ENCODE assay signal across 20 cellular contexts in genomic region chr2:120932472-120932871, GRCh38.
DNase-seq lines count a peak whose midpoint lies in the region; ATAC-seq and TF ChIP-seq lines count a peak whose summit lies in the region.
"Had no signal": no experiment of that assay in that cellular context is flagged by ENCODE, and none has a peak within 500 bp of the region (broad histone marks: within the 10 kb centered on the region; RNA-seq: fewer than 3 reads in every experiment).

No MANE protein-coding gene starts in this region.

- H3K27me3 Mint-ChIP-seq in mesothelial cell of epicardium (ENCODE audit: low read depth): no peaks in the 10 kb centered on the region

- peaks cover 47% of the 10 kb centered on the region for H3K4me1 Mint-ChIP-seq in mesothelial cell of epicardium
- H3K4me1 Mint-ChIP-seq: CD14-positive monocyte had no signal

- TF ChIP-seq POLR2A in gastrocnemius medialis (IDR thresholded peaks at IDR 0.05): no peak

- H3K9me3 Mint-ChIP-seq in mesothelial cell of epicardium: no peaks in the 10 kb centered on the region

- intact Hi-C loops in Right ventricle myocardium superior (cut with DNase I): no loop called here
- intact Hi-C loops in gastrocnemius medialis (cut with DNase I; ENCODE audit: low total_unique reads): loop anchor here (5.0 to 10.0 kb wide), 4 partner anchors 45 to 792 kb away; no protein-coding TSS in a partner anchor

- peak overlapping the region; percentile 14 for H3K27ac ChIP-seq in cardiac muscle cell
- H3K27ac ChIP-seq in gastrocnemius medialis: peak overlapping the region in 3 of 4 donors; percentile 54 to 77 (median 58)
- H3K27ac ChIP-seq: 22Rv1, SJCRH30 had no signal

- H3K4me3 ChIP-seq in cardiac muscle cell (no peak overlapping the region), gastrocnemius medialis (no peak overlapping the region)
- H3K4me3 ChIP-seq: HAP-1, SJCRH30 had no signal

- H3K36me3 Mint-ChIP-seq in mesothelial cell of epicardium: peaks cover 23% of the 10 kb centered on the region
- H3K36me3 Mint-ChIP-seq: CD14-positive monocyte had no signal

- ATAC-seq in Right ventricle myocardium superior (ENCODE audit: poor library complexity) (no peak), gastrocnemius medialis (peak in 1 of 2 donors; percentile 69), HG02852 (IDR thresholded peaks at IDR 0.05; ENCODE audit: unreplicated experiment) (no peak)
- ATAC-seq: HepG2 had no signal

- H3K36me3 ChIP-seq in cardiac muscle cell: no peaks in the 10 kb centered on the region
- no peaks in the 10 kb centered on the region for H3K36me3 ChIP-seq in gastrocnemius medialis
- H3K36me3 ChIP-seq: HAP-1 had no signal

- DNase-seq in cardiac muscle cell (ENCODE audit: low read depth in 1 of 2, low spot score in 1 of 2): no peak
- DNase-seq in Right ventricle myocardium superior: no peak
- no peak for DNase-seq in mesothelial cell of epicardium (ENCODE audit: low spot score in 2 of 2, unreplicated experiment in 2 of 2)
- no peak for DNase-seq in gastrocnemius medialis
- no peak for DNase-seq in activated naive CD4-positive, alpha-beta T cell (lab: John Stamatoyannopoulos, UW)
- DNase-seq in NCI-H187 treated with DMSO at 0.1 percent for 48 hours (lab: John Stamatoyannopoulos, UW): no peak
- DNase-seq in retina: no peak
- DNase-seq: KG1, NCI-H1417, NCI-H187, NCI-H226, NCI-H524, NCI-H82, RPMI8226, SJCRH30 had no signal

- H3K9me3 ChIP-seq in cardiac muscle cell (ENCODE audit: low read depth) (no peaks in the 10 kb centered on the region), gastrocnemius medialis (no peaks in the 10 kb centered on the region)
- H3K9me3 ChIP-seq: HAP-1 had no signal

- H3K27me3 ChIP-seq in cardiac muscle cell: no peaks in the 10 kb centered on the region
- H3K27me3 ChIP-seq in gastrocnemius medialis: no peaks in the 10 kb centered on the region
- H3K27me3 ChIP-seq: SJCRH30 had no signal

- H3K4me3 Mint-ChIP-seq in mesothelial cell of epicardium: no peak overlapping the region
- H3K4me3 Mint-ChIP-seq: CD14-positive monocyte had no signal

- in situ Hi-C loops in gastrocnemius medialis (cut with MboI; ENCODE audit: low sequenced_read_pairs in 4 of 4): no loop called here

- no peak for TF ChIP-seq CTCF in cardiac muscle cell (IDR thresholded peaks at IDR 0.05; ENCODE audit: low read depth, low read length)
- no peak for TF ChIP-seq CTCF in mesothelial cell of epicardium (IDR thresholded peaks at IDR 0.05; ENCODE audit: unreplicated experiment)
- TF ChIP-seq CTCF in gastrocnemius medialis (IDR thresholded peaks at IDR 0.05 in 4 of 5, conservative IDR thresholded peaks at IDR 0.05 in 1 of 5): no peak

- H3K27ac Mint-ChIP-seq in mesothelial cell of epicardium: peak overlapping the region; percentile 73

- peaks cover 43% of the 10 kb centered on the region for H3K4me1 ChIP-seq in cardiac muscle cell (ENCODE audit: low read depth)
- H3K4me1 ChIP-seq in gastrocnemius medialis: peaks cover 37 to 46% of the 10 kb centered on the region in 2 donors
